ENCODE assay signal across 17 cellular contexts in genomic region chr7:71411475-71411874, GRCh38.
A peak's percentile ranks its signal among the peaks of the same experiment; 100 is the strongest.
DNase-seq lines count a peak whose midpoint lies in the region; ATAC-seq, FAIRE-seq and TF ChIP-seq lines count a peak whose summit lies in the region.
"Had no signal": no experiment of that assay in that cellular context is flagged by ENCODE, and none has a peak within 500 bp of the region (broad histone marks: within the 10 kb centered on the region; RNA-seq: fewer than 3 reads in every experiment).

No MANE protein-coding gene starts in this region.

- H3K27ac Mint-ChIP-seq in WTC11 (peak overlapping the region; percentile 17; the same call in 1 of the 2 replicates), glutamatergic neuron (ENCODE audit: unreplicated experiment) (peak overlapping the region; percentile 65)
- H3K27ac Mint-ChIP-seq: CD4-positive, alpha-beta memory T cell; GM23338 had no signal

- no peak overlapping the region for H3K4me2 ChIP-seq in mesendoderm (ENCODE audit: low read length)
- H3K4me2 ChIP-seq: GM23338 had no signal

- no peaks in the 10 kb centered on the region for H3K79me1 ChIP-seq in mesendoderm (ENCODE audit: low read length)

- CTCF ChIA-PET in WTC11 (lab: Charles Lee): interaction anchor here (0.8 kb wide), 1 partner anchor 86 kb away, joined by 3 read pairs; no protein-coding TSS in a partner anchor

- H3K4me1 ChIP-seq in mesendoderm (ENCODE audit: control insufficient read depth, low read depth, low read length): no peaks in the 10 kb centered on the region

- H3K79me2 ChIP-seq in mesendoderm (ENCODE audit: control insufficient read depth, insufficient read depth, low read length): no peaks in the 10 kb centered on the region

- no peak overlapping the region for H4K8ac ChIP-seq in mesendoderm (ENCODE audit: low read depth, low read length)

- no peak overlapping the region for H3K4me3 Mint-ChIP-seq in WTC11
- H3K4me3 Mint-ChIP-seq in glutamatergic neuron (ENCODE audit: unreplicated experiment): no peak overlapping the region
- H3K4me3 Mint-ChIP-seq: CD4-positive, alpha-beta memory T cell; GM23338 had no signal

- H2BK5ac ChIP-seq in mesendoderm (ENCODE audit: low read length): no peak overlapping the region

- no peak for TF ChIP-seq POLR2A in H54 (IDR thresholded peaks at IDR 0.05; ENCODE audit: low read depth, low read length)

- H4K5ac ChIP-seq in mesendoderm (ENCODE audit: low read length): no peak overlapping the region

- H3K9me3 Mint-ChIP-seq in WTC11 (peaks cover 23% of the 10 kb centered on the region), glutamatergic neuron (ENCODE audit: unreplicated experiment) (peaks cover 12% of the 10 kb centered on the region)

- H3K9ac ChIP-seq in mesendoderm (ENCODE audit: low read length): no peak overlapping the region

- TF ChIP-seq CTCF in WTC11 (IDR thresholded peaks at IDR 0.05): no peak
- TF ChIP-seq CTCF in glutamatergic neuron (IDR thresholded peaks at IDR 0.05; ENCODE audit: partially characterized antibody, unreplicated experiment): no peak

- H2BK15ac ChIP-seq in mesendoderm (replicated peaks; ENCODE audit: low read depth): no peak overlapping the region

- no peak overlapping the region for H3K56ac ChIP-seq in mesendoderm (ENCODE audit: low read length)

- peaks cover 2% of the 10 kb centered on the region for H3K36me3 ChIP-seq in mesendoderm (ENCODE audit: control insufficient read depth, insufficient read depth, low read length)

- H3K36me3 Mint-ChIP-seq in WTC11 (peaks cover 41% of the 10 kb centered on the region), glutamatergic neuron (ENCODE audit: unreplicated experiment) (peaks cover 14% of the 10 kb centered on the region)
- H3K36me3 Mint-ChIP-seq: CD4-positive, alpha-beta memory T cell had no signal

- H3K27me3 Mint-ChIP-seq in WTC11 (ENCODE audit: low read depth) (no peaks in the 10 kb centered on the region), glutamatergic neuron (ENCODE audit: unreplicated experiment) (peaks cover 9% of the 10 kb centered on the region)
- H3K27me3 Mint-ChIP-seq: CD4-positive, alpha-beta memory T cell had no signal

- peaks cover 8% of the 10 kb centered on the region for H3K4me1 Mint-ChIP-seq in WTC11
- H3K4me1 Mint-ChIP-seq in glutamatergic neuron (ENCODE audit: low read depth, unreplicated experiment): peaks cover 13% of the 10 kb centered on the region
- H3K4me1 Mint-ChIP-seq: CD4-positive, alpha-beta memory T cell; GM23338 had no signal

- H3K27ac ChIP-seq in mesendoderm (ENCODE audit: low read depth, low read length): no peak overlapping the region

- no peak overlapping the region for H2BK120ac ChIP-seq in mesendoderm (ENCODE audit: low read depth, low read length)

- H2AK5ac ChIP-seq in mesendoderm (ENCODE audit: low read length): no peak overlapping the region

- no peak for FAIRE-seq in H54 (lab: Jason Lieb, UNC)
- FAIRE-seq: GM12878 had no signal

- no peak overlapping the region for H3K4me3 ChIP-seq in mesendoderm (ENCODE audit: low read length)
- H3K4me3 ChIP-seq: GM12878, GM23338 had no signal

- 0 out of 2 replicates have a peak, but pooled peaks have one; percentile 28 for ATAC-seq in WTC11
- no peak for ATAC-seq in GM18907 (IDR thresholded peaks at IDR 0.05; ENCODE audit: unreplicated experiment)
- ATAC-seq: GM12878, GM23338, HCT116 had no signal

- no peaks in the 10 kb centered on the region for H3K27me3 ChIP-seq in mesendoderm (ENCODE audit: insufficient read depth, low read length, poor library complexity)

- H3K23ac ChIP-seq in mesendoderm (ENCODE audit: low read length): no peak overlapping the region

- DNase-seq in WTC11 (ENCODE audit: low spot score): no peak
- no peak for DNase-seq in glutamatergic neuron
- DNase-seq in mesendoderm: peak; percentile 38
- DNase-seq in H54 (ENCODE audit: insufficient read length, low spot score): no peak
- no peak for DNase-seq in germinal center (ENCODE audit: low spot score)
- DNase-seq: C1 segment of cervical spinal cord; Calu3; CD4-positive, alpha-beta memory T cell; COR-L47; DMS79; EL; GDM1; H7 had no signal

- peak overlapping the region; percentile 43 for H3K18ac ChIP-seq in mesendoderm (ENCODE audit: low read length)

- no peak overlapping the region for H3K4ac ChIP-seq in mesendoderm (ENCODE audit: low read depth, low read length)

- WGBS in mesendoderm (ENCODE audit: extremely low coverage, insufficient coverage, low lambda C conversion rate): no CpG with 5 or more reads among the region's 3 CpGs

- POLR2A ChIA-PET in WTC11 (lab: Charles Lee): no interaction called here

TF ChIP-seq in WTC11, 78 proteins besides CTCF, POLR2A, EP300 and RAD21:
- TF ChIP-seq ATF6 (CRISPR knock-in tag; IDR thresholded peaks at IDR 0.05): no peak
- TF ChIP-seq SOX15 (CRISPR knock-in tag; IDR thresholded peaks at IDR 0.05): no peak
- no peak for TF ChIP-seq SMAD4 (CRISPR knock-in tag; IDR thresholded peaks at IDR 0.05)
